ENCODE assay signal across 27 cellular contexts in the genomic region with DNA sequence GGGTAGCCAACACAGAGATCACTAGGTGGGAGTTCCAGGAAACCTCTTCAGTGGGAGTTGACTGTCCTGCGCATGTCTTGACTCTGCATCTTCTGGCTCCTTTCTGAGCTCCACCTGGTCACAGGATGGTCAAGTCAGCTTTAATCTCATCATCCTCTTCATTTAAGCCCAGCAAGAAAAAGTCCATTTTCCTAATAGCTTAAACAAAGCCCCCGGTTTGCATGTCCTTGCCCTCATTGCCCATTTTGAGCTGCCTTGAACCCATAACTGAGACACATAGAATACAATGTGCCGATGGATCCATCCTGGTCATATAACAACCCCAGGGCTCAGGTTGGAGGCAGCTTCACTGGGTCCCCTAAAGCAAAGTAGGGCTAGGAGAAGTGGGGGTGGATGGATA.
"Had no signal": no experiment of that assay in that cellular context is flagged by ENCODE, and none has a peak within 500 bp of the region (broad histone marks: within the 10 kb centered on the region; RNA-seq: fewer than 3 reads in every experiment).

No MANE protein-coding gene starts in this region.

- H3K4me3 ChIP-seq: heart left ventricle, pancreas, psoas muscle, right atrium auricular region, testis, transverse colon had no signal

- H3K4me1 Mint-ChIP-seq: activated CD4-positive, alpha-beta T cell treated with anti-CD3 and anti-CD28 coated beads, Interleukin-2, amount 10 ng/mL, durations not matched to agents 7 days and 5 days; activated naive CD4-positive, alpha-beta T cell treated with anti-CD3 and anti-CD28 coated beads, Interleukin-2, amount 10 ng/mL, durations not matched to agents 7 days and 5 days; immature natural killer cell; natural killer cell; T-helper 17 cell had no signal

- DNase-seq: activated CD4-positive, alpha-beta memory T cell treated with anti-CD3 and anti-CD28 coated beads, Interleukin-2, amount 10 ng/mL, durations not matched to agents 7 days and 5 days; activated CD4-positive, alpha-beta T cell treated with anti-CD3 and anti-CD28 coated beads for 1 hour; activated CD4-positive, alpha-beta T cell treated with anti-CD3 and anti-CD28 coated beads, Interleukin-2, amount 10 ng/mL, durations not matched to agents 7 days and 5 days; activated CD8-positive, alpha-beta memory T cell treated with anti-CD3 and anti-CD28 coated beads, Interleukin-2, amount 50 U/mL, for 48 hours; activated gamma-delta T cell; activated naive CD4-positive, alpha-beta T cell treated with anti-CD3 and anti-CD28 coated beads, Interleukin-2, amount 10 ng/mL, durations not matched to agents 7 days and 5 days; activated naive CD8-positive, alpha-beta T cell treated with anti-CD3 and anti-CD28 coated beads, Interleukin-2, amount 10 ng/mL, durations not matched to agents 7 days and 5 days; activated T-cell treated with anti-CD3 and anti-CD28 coated beads, Interleukin-2, amount 50 U/mL, for 24 hours; brain microvascular endothelial cell; foreskin keratinocyte; heart left ventricle; hypothalamus; immature natural killer cell; natural killer cell; pancreas; psoas muscle; stimulated activated CD4-positive, alpha-beta T cell treated with anti-CD3 and anti-CD28 coated beads, Interleukin-2, amount 100 ng/mL, for 48 hours; stimulated activated naive CD8-positive, alpha-beta T cell treated with anti-CD3 and anti-CD28 coated beads, Interleukin-15, Interleukin-2, amounts not matched to agents 100 U/mL and 50 U/mL, for 24 hours; T-helper 17 cell; T1000; testis; transverse colon; WERI-Rb-1 had no signal

- H3K9me3 ChIP-seq: pancreas, psoas muscle, right atrium auricular region, testis, transverse colon had no signal

- FAIRE-seq: astrocyte, pancreas, urothelium cell line had no signal

- H3K36me3 Mint-ChIP-seq: activated naive CD4-positive, alpha-beta T cell treated with anti-CD3 and anti-CD28 coated beads, Interleukin-2, amount 10 ng/mL, durations not matched to agents 7 days and 5 days; immature natural killer cell; natural killer cell had no signal

- H3K27me3 Mint-ChIP-seq: activated CD4-positive, alpha-beta memory T cell treated with anti-CD3 and anti-CD28 coated beads, Interleukin-2, amount 10 ng/mL, durations not matched to agents 7 days and 5 days; activated CD4-positive, alpha-beta T cell treated with anti-CD3 and anti-CD28 coated beads, Interleukin-2, amount 10 ng/mL, durations not matched to agents 7 days and 5 days; activated naive CD4-positive, alpha-beta T cell treated with anti-CD3 and anti-CD28 coated beads, Interleukin-2, amount 10 ng/mL, durations not matched to agents 7 days and 5 days; activated naive CD8-positive, alpha-beta T cell treated with anti-CD3 and anti-CD28 coated beads, Interleukin-2, amount 10 ng/mL, durations not matched to agents 7 days and 5 days; activated T-cell treated with anti-CD3 and anti-CD28 coated beads, Interleukin-2, amount 50 U/mL, for 24 hours; T-helper 17 cell had no signal

- H3K27me3 ChIP-seq: brain microvascular endothelial cell, foreskin keratinocyte, heart left ventricle, pancreas, right atrium auricular region, testis, transverse colon had no signal

- H3K27ac ChIP-seq: brain microvascular endothelial cell, foreskin keratinocyte, pancreas, psoas muscle, right atrium auricular region, testis, WERI-Rb-1 had no signal

- H3K9me3 Mint-ChIP-seq: activated CD4-positive, alpha-beta memory T cell treated with anti-CD3 and anti-CD28 coated beads, Interleukin-2, amount 10 ng/mL, durations not matched to agents 7 days and 5 days; activated naive CD4-positive, alpha-beta T cell treated with anti-CD3 and anti-CD28 coated beads, Interleukin-2, amount 10 ng/mL, durations not matched to agents 7 days and 5 days; activated T-cell treated with anti-CD3 and anti-CD28 coated beads, Interleukin-2, amount 50 U/mL, for 24 hours; natural killer cell had no signal

- H3K27ac Mint-ChIP-seq: activated CD4-positive, alpha-beta memory T cell treated with anti-CD3 and anti-CD28 coated beads, Interleukin-2, amount 10 ng/mL, durations not matched to agents 7 days and 5 days; activated CD4-positive, alpha-beta T cell treated with anti-CD3 and anti-CD28 coated beads, Interleukin-2, amount 10 ng/mL, durations not matched to agents 7 days and 5 days; activated naive CD4-positive, alpha-beta T cell treated with anti-CD3 and anti-CD28 coated beads, Interleukin-2, amount 10 ng/mL, durations not matched to agents 7 days and 5 days; activated naive CD8-positive, alpha-beta T cell treated with anti-CD3 and anti-CD28 coated beads, Interleukin-2, amount 10 ng/mL, durations not matched to agents 7 days and 5 days; activated T-cell treated with anti-CD3 and anti-CD28 coated beads, Interleukin-2, amount 50 U/mL, for 24 hours; immature natural killer cell; natural killer cell; T-helper 17 cell had no signal

- ATAC-seq: esophagus mucosa; foreskin keratinocyte; heart left ventricle; natural killer cell; psoas muscle; stimulated activated naive CD8-positive, alpha-beta T cell treated with anti-CD3 and anti-CD28 coated beads, Interleukin-15, Interleukin-2, amounts not matched to agents 100 U/mL and 50 U/mL, for 24 hours; T-helper 17 cell had no signal

- H3K36me3 ChIP-seq: heart left ventricle, pancreas, right atrium auricular region, transverse colon, WERI-Rb-1 had no signal

- H3K4me3 Mint-ChIP-seq: activated CD4-positive, alpha-beta memory T cell treated with anti-CD3 and anti-CD28 coated beads, Interleukin-2, amount 10 ng/mL, durations not matched to agents 7 days and 5 days; activated CD4-positive, alpha-beta T cell treated with anti-CD3 and anti-CD28 coated beads, Interleukin-2, amount 10 ng/mL, durations not matched to agents 7 days and 5 days; activated naive CD4-positive, alpha-beta T cell treated with anti-CD3 and anti-CD28 coated beads, Interleukin-2, amount 10 ng/mL, durations not matched to agents 7 days and 5 days; activated naive CD8-positive, alpha-beta T cell treated with anti-CD3 and anti-CD28 coated beads, Interleukin-2, amount 10 ng/mL, durations not matched to agents 7 days and 5 days; activated T-cell treated with anti-CD3 and anti-CD28 coated beads, Interleukin-2, amount 50 U/mL, for 24 hours; immature natural killer cell; natural killer cell; T-helper 17 cell had no signal
